Comparison of ENCODE assay signal across 9 cellular contexts in the genomic region with DNA sequence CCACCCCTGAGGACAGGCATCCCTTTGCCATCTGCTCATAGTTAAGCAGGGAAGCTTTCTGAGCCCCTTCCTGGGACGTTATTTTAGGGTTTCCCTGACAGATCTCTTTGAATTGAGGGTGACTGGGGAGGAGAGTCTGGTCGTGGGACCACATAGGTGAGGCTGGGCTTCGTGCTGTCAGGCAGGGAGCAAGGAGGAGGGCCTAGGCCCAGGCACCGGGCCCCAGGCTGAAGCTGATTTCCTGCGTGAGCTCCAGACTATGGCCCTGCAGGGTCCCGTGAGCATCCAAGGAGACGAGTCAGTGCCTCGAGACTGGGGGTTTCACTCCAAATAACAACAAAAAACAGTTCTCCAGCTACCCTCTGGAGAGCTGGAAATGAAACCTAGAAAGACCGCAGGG.
DNase-seq lines count a peak whose midpoint lies in the region; ATAC-seq and TF ChIP-seq lines count a peak whose summit lies in the region.
"Had no signal": no experiment of that assay in that cellular context is flagged by ENCODE, and none has a peak within 500 bp of the region (broad histone marks: within the 10 kb centered on the region; RNA-seq: fewer than 3 reads in every experiment).

No MANE protein-coding gene starts in this region.

- H3K36me3 Mint-ChIP-seq in activated CD8-positive, alpha-beta T cell treated with anti-CD3 and anti-CD28 coated beads, Interleukin-2, amount 10 ng/mL, durations not matched to agents 7 days and 5 days (ENCODE audit: low read depth): peaks cover 48% of the 10 kb centered on the region
- peaks cover 11% of the 10 kb centered on the region for H3K36me3 Mint-ChIP-seq in activated CD8-positive, alpha-beta T cell treated with anti-CD3 and anti-CD28 coated beads for 36 hours (ENCODE audit: low read depth)
- H3K36me3 Mint-ChIP-seq in endothelial cell (ENCODE audit: low read depth, unreplicated experiment): no peaks in the 10 kb centered on the region
- peaks cover 26% of the 10 kb centered on the region for H3K36me3 Mint-ChIP-seq in activated T-helper 2 cell treated with anti-CD3 and anti-CD28 coated beads, Interferon-gamma antibody, Interleukin-2, Interleukin-4, amounts not matched to agents 10 μg/mL and 5 μg/mL and 100 μg/mL, durations not matched to agents 14 hours and 24 hours and 36 hours (ENCODE audit: low read depth)

- TF ChIP-seq POLR2A in upper lobe of left lung (IDR thresholded peaks at IDR 0.05): no peak

- peak overlapping the region; percentile 55 for H3K27ac Mint-ChIP-seq in activated CD8-positive, alpha-beta T cell treated with anti-CD3 and anti-CD28 coated beads, Interleukin-2, amount 10 ng/mL, durations not matched to agents 7 days and 5 days
- H3K27ac Mint-ChIP-seq in activated CD8-positive, alpha-beta T cell treated with anti-CD3 and anti-CD28 coated beads for 36 hours: no peak overlapping the region
- peak overlapping the region; percentile 99 for H3K27ac Mint-ChIP-seq in endothelial cell (ENCODE audit: unreplicated experiment)
- no peak overlapping the region for H3K27ac Mint-ChIP-seq in activated T-helper 2 cell treated with anti-CD3 and anti-CD28 coated beads, Interferon-gamma antibody, Interleukin-2, Interleukin-4, amounts not matched to agents 10 μg/mL and 5 μg/mL and 100 μg/mL, durations not matched to agents 14 hours and 24 hours and 36 hours

- no peaks in the 10 kb centered on the region for H3K36me3 ChIP-seq in muscle layer of duodenum (ENCODE audit: control insufficient read depth in 1 of 2, insufficient read depth in 2 of 2, low read length in 2 of 2)
- H3K36me3 ChIP-seq in upper lobe of left lung: no peaks in the 10 kb centered on the region

- H3K4me1 Mint-ChIP-seq in activated CD8-positive, alpha-beta T cell treated with anti-CD3 and anti-CD28 coated beads, Interleukin-2, amount 10 ng/mL, durations not matched to agents 7 days and 5 days (ENCODE audit: low read depth): peaks cover 39% of the 10 kb centered on the region
- H3K4me1 Mint-ChIP-seq in activated CD8-positive, alpha-beta T cell treated with anti-CD3 and anti-CD28 coated beads for 36 hours (ENCODE audit: low read depth): peaks cover 18% of the 10 kb centered on the region
- H3K4me1 Mint-ChIP-seq in endothelial cell (ENCODE audit: unreplicated experiment): peaks cover 15% of the 10 kb centered on the region
- peaks cover 6% of the 10 kb centered on the region for H3K4me1 Mint-ChIP-seq in activated T-helper 2 cell treated with anti-CD3 and anti-CD28 coated beads, Interferon-gamma antibody, Interleukin-2, Interleukin-4, amounts not matched to agents 10 μg/mL and 5 μg/mL and 100 μg/mL, durations not matched to agents 14 hours and 24 hours and 36 hours (ENCODE audit: low read depth)

- H3K9me3 Mint-ChIP-seq in activated CD8-positive, alpha-beta T cell treated with anti-CD3 and anti-CD28 coated beads, Interleukin-2, amount 10 ng/mL, durations not matched to agents 7 days and 5 days (ENCODE audit: insufficient read depth): no peaks in the 10 kb centered on the region
- no peaks in the 10 kb centered on the region for H3K9me3 Mint-ChIP-seq in activated CD8-positive, alpha-beta T cell treated with anti-CD3 and anti-CD28 coated beads for 36 hours
- no peaks in the 10 kb centered on the region for H3K9me3 Mint-ChIP-seq in endothelial cell (ENCODE audit: unreplicated experiment)
- H3K9me3 Mint-ChIP-seq in activated T-helper 2 cell treated with anti-CD3 and anti-CD28 coated beads, Interferon-gamma antibody, Interleukin-2, Interleukin-4, amounts not matched to agents 10 μg/mL and 5 μg/mL and 100 μg/mL, durations not matched to agents 14 hours and 24 hours and 36 hours: no peaks in the 10 kb centered on the region

- no peak for ATAC-seq in activated CD8-positive, alpha-beta T cell treated with anti-CD3 and anti-CD28 coated beads, Interleukin-2, amount 10 ng/mL, durations not matched to agents 7 days and 5 days
- no peak for ATAC-seq in activated CD8-positive, alpha-beta T cell treated with anti-CD3 and anti-CD28 coated beads for 36 hours
- no peak for ATAC-seq in upper lobe of left lung (ENCODE audit: low FRiP score in 2 of 2)

- H3K27ac ChIP-seq in muscle layer of duodenum (ENCODE audit: low read length) (peak overlapping the region; percentile 84), upper lobe of left lung (peak overlapping the region; percentile 83 to 93 (median 90))
- H3K27ac ChIP-seq: 22Rv1 had no signal

- DNase-seq in activated CD8-positive, alpha-beta T cell treated with anti-CD3 and anti-CD28 coated beads, Interleukin-2, amount 10 ng/mL, durations not matched to agents 7 days and 5 days: no peak
- DNase-seq in activated CD8-positive, alpha-beta T cell treated with anti-CD3 and anti-CD28 coated beads for 36 hours: no peak
- DNase-seq in endothelial cell (ENCODE audit: low spot score) (no peak), upper lobe of left lung (no peak), nucleus accumbens (lab: John Stamatoyannopoulos, UW) (no peak)
- no peak for DNase-seq in activated T-helper 2 cell treated with anti-CD3 and anti-CD28 coated beads, Interferon-gamma antibody, Interleukin-2, Interleukin-4, amounts not matched to agents 10 μg/mL and 5 μg/mL and 100 μg/mL, durations not matched to agents 14 hours and 24 hours and 36 hours (ENCODE audit: low spot score)
- DNase-seq in stimulated activated CD4-positive, alpha-beta T cell treated with anti-CD3 and anti-CD28 coated beads, Interleukin-4, amount 100 ng/mL, for 1 hour: no peak

- H3K27me3 Mint-ChIP-seq in activated CD8-positive, alpha-beta T cell treated with anti-CD3 and anti-CD28 coated beads, Interleukin-2, amount 10 ng/mL, durations not matched to agents 7 days and 5 days (ENCODE audit: low read depth): no peaks in the 10 kb centered on the region
- H3K27me3 Mint-ChIP-seq in activated CD8-positive, alpha-beta T cell treated with anti-CD3 and anti-CD28 coated beads for 36 hours: no peaks in the 10 kb centered on the region
- H3K27me3 Mint-ChIP-seq in endothelial cell (ENCODE audit: unreplicated experiment): peaks cover 6% of the 10 kb centered on the region
- H3K27me3 Mint-ChIP-seq in activated T-helper 2 cell treated with anti-CD3 and anti-CD28 coated beads, Interferon-gamma antibody, Interleukin-2, Interleukin-4, amounts not matched to agents 10 μg/mL and 5 μg/mL and 100 μg/mL, durations not matched to agents 14 hours and 24 hours and 36 hours (ENCODE audit: low read depth): no peaks in the 10 kb centered on the region

- no peak overlapping the region for H3K4me3 ChIP-seq in muscle layer of duodenum (ENCODE audit: low read depth in 1 of 2, low read length in 2 of 2)
- H3K4me3 ChIP-seq in upper lobe of left lung: peak overlapping the region in 2 of 4 donors; percentile 26 to 28

- intact Hi-C loops in activated CD8-positive, alpha-beta T cell treated with anti-CD3 and anti-CD28 coated beads for 36 hours (cut with micrococcal nuclease): no loop called here
- intact Hi-C loops in activated T-helper 2 cell treated with anti-CD3 and anti-CD28 coated beads, Interferon-gamma antibody, Interleukin-2, Interleukin-4, amounts not matched to agents 10 μg/mL and 5 μg/mL and 100 μg/mL, durations not matched to agents 14 hours and 24 hours and 36 hours (cut with micrococcal nuclease): no loop called here

- 64 to 68% methylated on average over 8 to 9 of the region's 9 CpGs for WGBS in upper lobe of left lung, 2 donors

- peaks cover 0 to 25% of the 10 kb centered on the region in 2 donors for H3K4me1 ChIP-seq in muscle layer of duodenum (ENCODE audit: control insufficient read depth in 1 of 2, insufficient read depth in 2 of 2, low read length in 2 of 2)
- H3K4me1 ChIP-seq in upper lobe of left lung: peaks cover 32 to 53% (median 42%) of the 10 kb centered on the region in 4 donors

- H3K9me3 ChIP-seq in muscle layer of duodenum (ENCODE audit: control insufficient read depth in 1 of 2, low read length in 2 of 2): no peaks in the 10 kb centered on the region
- no peaks in the 10 kb centered on the region for H3K9me3 ChIP-seq in upper lobe of left lung

- no peaks in the 10 kb centered on the region for H3K27me3 ChIP-seq in muscle layer of duodenum (ENCODE audit: low read depth, low read length)
- no peaks in the 10 kb centered on the region for H3K27me3 ChIP-seq in upper lobe of left lung

- H3K4me3 Mint-ChIP-seq in activated CD8-positive, alpha-beta T cell treated with anti-CD3 and anti-CD28 coated beads, Interleukin-2, amount 10 ng/mL, durations not matched to agents 7 days and 5 days: no peak overlapping the region
- no peak overlapping the region for H3K4me3 Mint-ChIP-seq in activated CD8-positive, alpha-beta T cell treated with anti-CD3 and anti-CD28 coated beads for 36 hours
- H3K4me3 Mint-ChIP-seq in endothelial cell (ENCODE audit: unreplicated experiment): no peak overlapping the region
- H3K4me3 Mint-ChIP-seq in activated T-helper 2 cell treated with anti-CD3 and anti-CD28 coated beads, Interferon-gamma antibody, Interleukin-2, Interleukin-4, amounts not matched to agents 10 μg/mL and 5 μg/mL and 100 μg/mL, durations not matched to agents 14 hours and 24 hours and 36 hours (ENCODE audit: low read depth): no peak overlapping the region

- POLR2A ChIA-PET in activated CD8-positive, alpha-beta T cell treated with anti-CD3 and anti-CD28 coated beads, Interleukin-2, amount 10 ng/mL, durations not matched to agents 7 days and 5 days (lab: Charles Lee): interaction anchor here (1.2 kb wide), 1 partner anchor 60 kb away, joined by 4 read pairs; no protein-coding TSS in a partner anchor
- POLR2A ChIA-PET in activated CD8-positive, alpha-beta T cell treated with anti-CD3 and anti-CD28 coated beads for 36 hours (lab: Charles Lee): no interaction called here

- CTCF ChIA-PET in activated CD8-positive, alpha-beta T cell treated with anti-CD3 and anti-CD28 coated beads, Interleukin-2, amount 10 ng/mL, durations not matched to agents 7 days and 5 days (lab: Charles Lee): no interaction called here
- CTCF ChIA-PET in activated CD8-positive, alpha-beta T cell treated with anti-CD3 and anti-CD28 coated beads for 36 hours (lab: Charles Lee): no interaction called here

- no peak for TF ChIP-seq EP300 in upper lobe of left lung (IDR thresholded peaks at IDR 0.05)

- TF ChIP-seq CTCF in activated CD8-positive, alpha-beta T cell treated with anti-CD3 and anti-CD28 coated beads for 36 hours (IDR thresholded peaks at IDR 0.05): no peak
- TF ChIP-seq CTCF in endothelial cell (IDR thresholded peaks at IDR 0.05; ENCODE audit: unreplicated experiment): no peak
- no peak for TF ChIP-seq CTCF in upper lobe of left lung (IDR thresholded peaks at IDR 0.05)

Comparison
In these comparisons a context has a peak if more than half of its experiments do, and no peak if none do; other contexts are left out.
1. H3K27ac Mint-ChIP-seq: peak in activated CD8-positive, alpha-beta T cell treated with anti-CD3 and anti-CD28 coated beads, Interleukin-2, amount 10 ng/mL, durations not matched to agents 7 days and 5 days (single experiment) and endothelial cell (single experiment); none in activated CD8-positive, alpha-beta T cell treated with anti-CD3 and anti-CD28 coated beads for 36 hours (single experiment) and activated T-helper 2 cell treated with anti-CD3 and anti-CD28 coated beads, Interferon-gamma antibody, Interleukin-2, Interleukin-4, amounts not matched to agents 10 μg/mL and 5 μg/mL and 100 μg/mL, durations not matched to agents 14 hours and 24 hours and 36 hours (single experiment).